In genomic region chr5:88544616-88545150, GRCh38 we compare ENCODE assay signal across 26 cellular contexts.
DNase-seq lines count a peak whose midpoint lies in the region; ATAC-seq and TF ChIP-seq lines count a peak whose summit lies in the region.
"Had no signal": no experiment of that assay in that cellular context is flagged by ENCODE, and none has a peak within 500 bp of the region (broad histone marks: within the 10 kb centered on the region; RNA-seq: fewer than 3 reads in every experiment).

No MANE protein-coding gene starts in this region.

- H3K9me3 ChIP-seq in endodermal cell (ENCODE audit: control insufficient read depth, low read length): no peaks in the 10 kb centered on the region
- H3K9me3 ChIP-seq: SK-N-SH had no signal

- peaks cover 6% of the 10 kb centered on the region for H3K27me3 Mint-ChIP-seq in endodermal cell (ENCODE audit: insufficient read depth)

- TF ChIP-seq CTCF in endodermal cell (conservative IDR thresholded peaks at IDR 0.05): no peak

- H3K4me3 Mint-ChIP-seq in endodermal cell: no peak overlapping the region
- H3K4me3 Mint-ChIP-seq: CD8-positive, alpha-beta T cell; HFFc6 had no signal

- no peak overlapping the region for H3K9ac ChIP-seq in endodermal cell (ENCODE audit: extremely low read depth, low read length, poor library complexity, severe bottlenecking)
- H3K9ac ChIP-seq: SK-N-SH had no signal

- WGBS in endodermal cell (ENCODE audit: insufficient coverage in 1 of 2, insufficient read length in 1 of 2), 2 experiments: 91 to 93% methylated on average over 2 to 3 of the region's 3 CpGs

- H3K4me3 ChIP-seq in endodermal cell (ENCODE audit: low read length): no peak overlapping the region
- H3K4me3 ChIP-seq in H7 (ENCODE audit: insufficient read depth, low read depth, low read length): no peak overlapping the region
- H3K4me3 ChIP-seq: K562 had no signal

- peaks cover 3% of the 10 kb centered on the region for H3K4me1 Mint-ChIP-seq in endodermal cell

- DNase-seq in Right ventricle myocardium inferior (ENCODE audit: missing footprints): peak; percentile 54
- no peak for DNase-seq in left cardiac atrium
- peak; percentile 15 for DNase-seq in NCI-H510A treated with DMSO at 0.1 percent for 48 hours (lab: John Stamatoyannopoulos, UW)
- DNase-seq in endodermal cell: no peak
- no peak for DNase-seq in COLO829 (ENCODE audit: low spot score)
- DNase-seq in H7: no peak
- no peak for DNase-seq in activated naive CD4-positive, alpha-beta T cell (lab: John Stamatoyannopoulos, UW)
- DNase-seq in stimulated activated CD4-positive, alpha-beta T cell treated with anti-CD3 and anti-CD28 coated beads, Interleukin-1b, Interleukin-23, amount 100 ng/mL, for 48 hours: no peak
- DNase-seq: AML-193; Calu3; CD8-positive, alpha-beta T cell; EL; HFFc6; MM.1S; NCI-H1092; NCI-H1436; NCI-H2029; NCI-H446 treated with DMSO at 0.1 percent for 48 hours; NCI-H748 treated with DMSO at 0.1 percent for 48 hours; NK-92 treated with Interleukin-12 subunit alpha and Interleukin-12 subunit beta, amount 100 ng/mL, for 24 hours; SIG-M5; SK-N-SH had no signal

- ATAC-seq in Right ventricle myocardium inferior: no peak
- no peak for ATAC-seq in left cardiac atrium
- ATAC-seq: CD8-positive, alpha-beta T cell; HepG2; K562 had no signal

- H3K36me3 Mint-ChIP-seq in endodermal cell (ENCODE audit: low read depth): no peaks in the 10 kb centered on the region
- H3K36me3 Mint-ChIP-seq: CD8-positive, alpha-beta T cell had no signal

- no peaks in the 10 kb centered on the region for H3K36me3 ChIP-seq in endodermal cell (ENCODE audit: control insufficient read depth, insufficient read depth, low read length)
- no peaks in the 10 kb centered on the region for H3K36me3 ChIP-seq in H7 (replicated peaks; ENCODE audit: control insufficient read depth, insufficient read depth, low read length)

- H3K9me3 Mint-ChIP-seq in endodermal cell: no peaks in the 10 kb centered on the region
- H3K9me3 Mint-ChIP-seq: CD8-positive, alpha-beta T cell had no signal

- H3K27ac Mint-ChIP-seq in endodermal cell: no peak overlapping the region
- H3K27ac Mint-ChIP-seq: CD8-positive, alpha-beta T cell; HFFc6 had no signal

- peak overlapping the region; percentile 80 for H3K27ac ChIP-seq in endodermal cell (ENCODE audit: low read depth, low read length)
- H3K27ac ChIP-seq: HL-60, RWPE1 had no signal

- H3K4me1 ChIP-seq in endodermal cell (ENCODE audit: control insufficient read depth, insufficient read depth, low read length): no peaks in the 10 kb centered on the region

- intact Hi-C loops in Right ventricle myocardium inferior (cut with DNase I): no loop called here
- intact Hi-C loops in left cardiac atrium (cut with DNase I): no loop called here

- H3K27me3 ChIP-seq in endodermal cell (ENCODE audit: control insufficient read depth, insufficient read depth, low read length, poor library complexity, severe bottlenecking) (no peaks in the 10 kb centered on the region), H7 (ENCODE audit: control insufficient read depth, insufficient read depth, low read length) (no peaks in the 10 kb centered on the region)

Comparison
In these comparisons a context has a peak if more than half of its experiments do, and no peak if none do; other contexts are left out.
1. DNase-seq: peak in Right ventricle myocardium inferior (single experiment) and NCI-H510A treated with DMSO at 0.1 percent for 48 hours (single experiment); none in left cardiac atrium (single experiment), endodermal cell (single experiment), COLO829 (single experiment), H7 (single experiment), activated naive CD4-positive, alpha-beta T cell (0 of 4) and stimulated activated CD4-positive, alpha-beta T cell treated with anti-CD3 and anti-CD28 coated beads, Interleukin-1b, Interleukin-23, amount 100 ng/mL, for 48 hours (single experiment).